In the genomic region with DNA sequence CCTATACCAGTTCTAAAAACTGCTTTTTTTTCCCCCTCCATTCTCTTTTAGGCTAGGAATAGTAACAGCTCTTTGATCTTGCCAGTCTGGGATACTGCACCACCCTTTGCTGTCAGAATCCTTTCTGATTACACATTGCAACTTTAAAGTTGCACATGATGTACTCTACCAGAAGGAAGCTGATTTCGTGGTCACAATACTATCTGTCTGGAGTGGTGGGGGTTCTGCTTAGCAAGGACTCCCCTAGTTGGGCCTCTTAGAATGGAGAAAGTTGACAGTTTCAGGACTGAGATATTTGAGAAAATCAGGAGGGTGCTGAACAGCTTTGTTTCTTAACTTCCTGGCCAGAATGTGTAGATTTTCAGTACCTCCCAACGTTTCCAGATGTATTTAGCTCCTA, we compare ENCODE assay signal across 13 cellular contexts.
A peak's percentile ranks its signal among the peaks of the same experiment; 100 is the strongest.
DNase-seq lines count a peak whose midpoint lies in the region; ATAC-seq and TF ChIP-seq lines count a peak whose summit lies in the region.
"Had no signal": no experiment of that assay in that cellular context is flagged by ENCODE, and none has a peak within 500 bp of the region (broad histone marks: within the 10 kb centered on the region; RNA-seq: fewer than 3 reads in every experiment).

No MANE protein-coding gene starts in this region.

- H3K4me1 ChIP-seq in mammary epithelial cell (ENCODE audit: insufficient read depth, low read length) (peaks cover 2% of the 10 kb centered on the region), breast epithelium (peaks cover 0 to 14% of the 10 kb centered on the region in 2 donors), subcutaneous abdominal adipose tissue (ENCODE audit: control insufficient read depth in 5 of 5, insufficient read depth in 5 of 5, low read length in 5 of 5) (peaks cover 0 to 55% (median 48%) of the 10 kb centered on the region in 5 donors), lower lobe of right lung (peaks cover 15% of the 10 kb centered on the region)
- H3K4me1 ChIP-seq: thyroid gland had no signal

- H3K36me3 ChIP-seq in mammary epithelial cell (ENCODE audit: insufficient read depth, low read length) (no peaks in the 10 kb centered on the region), breast epithelium (no peaks in the 10 kb centered on the region), subcutaneous abdominal adipose tissue (ENCODE audit: control insufficient read depth in 5 of 5, insufficient read depth in 5 of 5, low read length in 5 of 5) (no peaks in the 10 kb centered on the region), lower lobe of right lung (no peaks in the 10 kb centered on the region)
- H3K36me3 ChIP-seq: thyroid gland had no signal

- H3K9ac ChIP-seq in mammary epithelial cell (ENCODE audit: insufficient read depth, low read length) (no peak overlapping the region), subcutaneous abdominal adipose tissue (ENCODE audit: low read length in 5 of 5) (no peak overlapping the region)

- intact Hi-C loops in mammary epithelial cell (cut with micrococcal nuclease) (loop anchor here (1.0 to 5.0 kb wide), 4 partner anchors 47 to 265 kb away; partner anchors contain the start of gene ELOVL5), breast epithelium (cut with DNase I; ENCODE audit: low total_unique reads) (no loop called here), lower lobe of right lung (cut with DNase I) (no loop called here)

- no peak for TF ChIP-seq POLR2A in breast epithelium (IDR thresholded peaks at IDR 0.05)

- CTCF ChIA-PET in mammary epithelial cell (lab: Charles Lee; ENCODE audit: low non-redundant PET) = no interaction called here

- no peaks in the 10 kb centered on the region for H4K20me1 ChIP-seq in mammary epithelial cell (ENCODE audit: insufficient read depth, low read length)

- H3K27me3 ChIP-seq in mammary epithelial cell (ENCODE audit: insufficient read depth, low read length) (no peaks in the 10 kb centered on the region), breast epithelium (no peaks in the 10 kb centered on the region), subcutaneous abdominal adipose tissue (ENCODE audit: control insufficient read depth in 5 of 5, insufficient read depth in 4 of 5, low read length in 5 of 5) (no peaks in the 10 kb centered on the region), lower lobe of right lung (ENCODE audit: low read depth) (no peaks in the 10 kb centered on the region)
- H3K27me3 ChIP-seq: thyroid gland had no signal

- in situ Hi-C loops in mammary epithelial cell (cut with MboI; ENCODE audit: low sequenced_read_pairs in 2 of 2) = loop anchor here in 1 of 2 donors (25.0 kb wide), 1 partner anchor 250 kb away; no protein-coding TSS in a partner anchor
- in situ Hi-C loops in SK-MEL-5 (cut with HindIII; ENCODE audit: low pct_unique_long_range_greater_than_20kb, low sequenced_read_pairs) = no loop called here

- peak overlapping the region; percentile 8 for H2AFZ ChIP-seq in mammary epithelial cell (ENCODE audit: low read depth, low read length)

- DNase-seq in mammary epithelial cell = no peak
- no peak for DNase-seq in breast epithelium (ENCODE audit: low spot score in 2 of 2)
- DNase-seq in SK-MEL-5 (ENCODE audit: low read depth, low spot score) = peak; percentile 2
- peak; percentile 52 for DNase-seq in fibroblast of mammary gland (ENCODE audit: low read depth)
- DNase-seq in lower lobe of right lung = no peak
- no peak for DNase-seq in stimulated activated naive B cell treated with anti-CD40 and anti-IgM and Interleukin-4, amounts not matched to agents 10 μg/mL and 1 μg/mL and 100 μg/mL, for 72 hours

- ATAC-seq in lower lobe of right lung (no peak), GM18519 (IDR thresholded peaks at IDR 0.05; ENCODE audit: low FRiP score, unreplicated experiment) (no peak)
- ATAC-seq in stimulated activated naive B cell treated with anti-CD40 and anti-IgM and Interleukin-4, amounts not matched to agents 10 μg/mL and 1 μg/mL and 100 μg/mL, for 72 hours (replicated peaks) = no peak
- ATAC-seq: CD8-positive, alpha-beta T cell had no signal

- peaks cover 12 to 21% of the 10 kb centered on the region in 2 donors for H3K4me1 Mint-ChIP-seq in stimulated activated naive B cell treated with anti-CD40 and anti-IgM and Interleukin-4, amounts not matched to agents 10 μg/mL and 1 μg/mL and 100 μg/mL, for 72 hours
- H3K4me1 Mint-ChIP-seq: activated naive CD4-positive, alpha-beta T cell treated with anti-CD3 and anti-CD28 coated beads, Interleukin-2, amount 10 ng/mL, durations not matched to agents 7 days and 5 days had no signal

- no peak overlapping the region for H3K4me2 ChIP-seq in mammary epithelial cell (ENCODE audit: insufficient read depth, low read depth, low read length)

- no peaks in the 10 kb centered on the region for H3K9me3 ChIP-seq in mammary epithelial cell (replicated peaks; ENCODE audit: insufficient read depth, low read length)
- no peaks in the 10 kb centered on the region for H3K9me3 ChIP-seq in breast epithelium
- H3K9me3 ChIP-seq in subcutaneous abdominal adipose tissue (ENCODE audit: control insufficient read depth in 5 of 5, low read length in 5 of 5) = no peaks in the 10 kb centered on the region
- no peaks in the 10 kb centered on the region for H3K9me3 ChIP-seq in lower lobe of right lung
- H3K9me3 ChIP-seq: thyroid gland had no signal

- no peaks in the 10 kb centered on the region for H3K9me3 Mint-ChIP-seq in stimulated activated naive B cell treated with anti-CD40 and anti-IgM and Interleukin-4, amounts not matched to agents 10 μg/mL and 1 μg/mL and 100 μg/mL, for 72 hours
- H3K9me3 Mint-ChIP-seq: activated naive CD4-positive, alpha-beta T cell treated with anti-CD3 and anti-CD28 coated beads, Interleukin-2, amount 10 ng/mL, durations not matched to agents 7 days and 5 days; CD8-positive, alpha-beta T cell; H9; naive thymus-derived CD4-positive, alpha-beta T cell had no signal

- WGBS in mammary epithelial cell (ENCODE audit: low coverage, missing lambda C conversion rate) = 38% methylated on average over 2 of the region's 2 CpGs

- H3K4me3 ChIP-seq in mammary epithelial cell (replicated peaks in 1 of 3; ENCODE audit: insufficient read depth in 1 of 3, low read depth in 2 of 3, low read length in 3 of 3) (no peak overlapping the region), breast epithelium (no peak overlapping the region), fibroblast of mammary gland (ENCODE audit: control insufficient read depth, low read depth, low read length) (no peak overlapping the region), subcutaneous abdominal adipose tissue (ENCODE audit: low read depth in 1 of 5, low read length in 5 of 5) (no peak overlapping the region), lower lobe of right lung (no peak overlapping the region)
- H3K4me3 ChIP-seq: thyroid gland had no signal

- H3K27ac ChIP-seq in mammary epithelial cell (ENCODE audit: insufficient read depth, low read depth, low read length) (no peak overlapping the region), breast epithelium (no peak overlapping the region), subcutaneous abdominal adipose tissue (ENCODE audit: low read depth, low read length) (peak overlapping the region; percentile 82), lower lobe of right lung (no peak overlapping the region)
- H3K27ac ChIP-seq: thyroid gland had no signal

- TF ChIP-seq CTCF in mammary epithelial cell (conservative IDR thresholded peaks at IDR 0.05 in 1 of 2, IDR thresholded peaks at IDR 0.05 in 1 of 2; ENCODE audit: extremely low read depth in 1 of 2, insufficient read depth in 1 of 2, low read depth in 1 of 2, low read length in 2 of 2) = no peak
- no peak for TF ChIP-seq CTCF in breast epithelium (IDR thresholded peaks at IDR 0.05)
- TF ChIP-seq CTCF in fibroblast of mammary gland (conservative IDR thresholded peaks at IDR 0.05; ENCODE audit: control insufficient read depth, insufficient read depth, low read depth, low read length) = no peak
- TF ChIP-seq CTCF in lower lobe of right lung (IDR thresholded peaks at IDR 0.05) = no peak

- no peak overlapping the region for H3K27ac Mint-ChIP-seq in stimulated activated naive B cell treated with anti-CD40 and anti-IgM and Interleukin-4, amounts not matched to agents 10 μg/mL and 1 μg/mL and 100 μg/mL, for 72 hours
- H3K27ac Mint-ChIP-seq: activated naive CD4-positive, alpha-beta T cell treated with anti-CD3 and anti-CD28 coated beads, Interleukin-2, amount 10 ng/mL, durations not matched to agents 7 days and 5 days; CD8-positive, alpha-beta T cell; H9; naive thymus-derived CD4-positive, alpha-beta T cell had no signal

- no peaks in the 10 kb centered on the region for H3K36me3 Mint-ChIP-seq in stimulated activated naive B cell treated with anti-CD40 and anti-IgM and Interleukin-4, amounts not matched to agents 10 μg/mL and 1 μg/mL and 100 μg/mL, for 72 hours
- H3K36me3 Mint-ChIP-seq: activated naive CD4-positive, alpha-beta T cell treated with anti-CD3 and anti-CD28 coated beads, Interleukin-2, amount 10 ng/mL, durations not matched to agents 7 days and 5 days; CD8-positive, alpha-beta T cell; naive thymus-derived CD4-positive, alpha-beta T cell had no signal

- no TSS peak for BruUV-seq in mammary epithelial cell (replicated peaks; lab: Mats Ljungman, UMichigan)

- dilution Hi-C loops in mammary epithelial cell (cut with HindIII; ENCODE audit: low sequenced_read_pairs) = no loop called here

- no peaks in the 10 kb centered on the region for H3K79me2 ChIP-seq in mammary epithelial cell (ENCODE audit: insufficient read depth, low read length)

- no peaks in the 10 kb centered on the region for H3K27me3 Mint-ChIP-seq in stimulated activated naive B cell treated with anti-CD40 and anti-IgM and Interleukin-4, amounts not matched to agents 10 μg/mL and 1 μg/mL and 100 μg/mL, for 72 hours
- H3K27me3 Mint-ChIP-seq: activated naive CD4-positive, alpha-beta T cell treated with anti-CD3 and anti-CD28 coated beads, Interleukin-2, amount 10 ng/mL, durations not matched to agents 7 days and 5 days had no signal

- no peak overlapping the region for H3K4me3 Mint-ChIP-seq in stimulated activated naive B cell treated with anti-CD40 and anti-IgM and Interleukin-4, amounts not matched to agents 10 μg/mL and 1 μg/mL and 100 μg/mL, for 72 hours
- H3K4me3 Mint-ChIP-seq: activated naive CD4-positive, alpha-beta T cell treated with anti-CD3 and anti-CD28 coated beads, Interleukin-2, amount 10 ng/mL, durations not matched to agents 7 days and 5 days; CD8-positive, alpha-beta T cell; H9; naive thymus-derived CD4-positive, alpha-beta T cell had no signal

Comparison
In these comparisons a context has a peak if more than half of its experiments do, and no peak if none do; other contexts are left out.
1. DNase-seq: peak in SK-MEL-5 (single experiment) and fibroblast of mammary gland (single experiment); none in mammary epithelial cell (single experiment), breast epithelium (0 of 2), lower lobe of right lung (single experiment) and stimulated activated naive B cell treated with anti-CD40 and anti-IgM and Interleukin-4, amounts not matched to agents 10 μg/mL and 1 μg/mL and 100 μg/mL, for 72 hours (single experiment).